Comparison of ENCODE assay signal across 10 cellular contexts in genomic region chr9:96015876-96016686, GRCh38.
DNase-seq lines count a peak whose midpoint lies in the region; ATAC-seq and TF ChIP-seq lines count a peak whose summit lies in the region.
"Had no signal": no experiment of that assay in that cellular context is flagged by ENCODE, and none has a peak within 500 bp of the region (broad histone marks: within the 10 kb centered on the region; RNA-seq: fewer than 3 reads in every experiment).

No MANE protein-coding gene starts in this region.

- H3K4me1 Mint-ChIP-seq in activated naive CD4-positive, alpha-beta T cell treated with anti-CD3 and anti-CD28 coated beads, Interleukin-2, amount 10 ng/mL, durations not matched to agents 7 days and 5 days = peaks cover 78% of the 10 kb centered on the region
- H3K4me1 Mint-ChIP-seq in type B pancreatic cell (ENCODE audit: unreplicated experiment) (peaks cover 15% of the 10 kb centered on the region), osteocyte (ENCODE audit: unreplicated experiment) (peaks cover under 1% of the 10 kb centered on the region)

- H3K27ac Mint-ChIP-seq in activated naive CD4-positive, alpha-beta T cell treated with anti-CD3 and anti-CD28 coated beads, Interleukin-2, amount 10 ng/mL, durations not matched to agents 7 days and 5 days = peak overlapping the region; percentile 99
- H3K27ac Mint-ChIP-seq in type B pancreatic cell (no peak overlapping the region), osteocyte (ENCODE audit: unreplicated experiment) (no peak overlapping the region)
- H3K27ac Mint-ChIP-seq: HFFc6 had no signal

- peak overlapping the region; percentile 24 for H3K4me3 Mint-ChIP-seq in activated naive CD4-positive, alpha-beta T cell treated with anti-CD3 and anti-CD28 coated beads, Interleukin-2, amount 10 ng/mL, durations not matched to agents 7 days and 5 days
- H3K4me3 Mint-ChIP-seq in type B pancreatic cell (no peak overlapping the region), osteocyte (ENCODE audit: unreplicated experiment) (no peak overlapping the region)
- H3K4me3 Mint-ChIP-seq: HFFc6 had no signal

- TF ChIP-seq CTCF in type B pancreatic cell (conservative IDR thresholded peaks at IDR 0.05) (no peak), osteocyte (IDR thresholded peaks at IDR 0.05) (no peak)

- DNase-seq in Jurkat, Clone E6-1 (ENCODE audit: low read depth, low spot score) = peak; percentile 56
- DNase-seq in activated naive CD4-positive, alpha-beta T cell treated with anti-CD3 and anti-CD28 coated beads, Interleukin-2, amount 10 ng/mL, durations not matched to agents 7 days and 5 days = peak; percentile 51
- DNase-seq in stimulated activated CD8-positive, alpha-beta memory T cell treated with anti-CD3 and anti-CD28 coated beads, Interleukin-4, amount 100 ng/mL, for 48 hours = peak; percentile 60
- DNase-seq in type B pancreatic cell (ENCODE audit: extremely low spot score, unreplicated experiment) (no peak), activated gamma-delta T cell treated with Interleukin-2 at 50 U/mL for 16 hours (no peak), osteocyte (ENCODE audit: extremely low spot score, unreplicated experiment) (no peak)
- DNase-seq: effector CD8-positive, alpha-beta T cell; HFFc6 had no signal

- CTCF ChIA-PET in activated naive CD4-positive, alpha-beta T cell treated with anti-CD3 and anti-CD28 coated beads, Interleukin-2, amount 10 ng/mL, durations not matched to agents 7 days and 5 days (lab: Charles Lee) = no interaction called here

- peak; percentile 59 for ATAC-seq in GM19372 (IDR thresholded peaks at IDR 0.05; ENCODE audit: low read depth, unreplicated experiment)
- ATAC-seq: Panc1 had no signal

- H3K27me3 Mint-ChIP-seq in activated naive CD4-positive, alpha-beta T cell treated with anti-CD3 and anti-CD28 coated beads, Interleukin-2, amount 10 ng/mL, durations not matched to agents 7 days and 5 days = peaks cover 8% of the 10 kb centered on the region
- H3K27me3 Mint-ChIP-seq in type B pancreatic cell = peaks cover 18% of the 10 kb centered on the region
- H3K27me3 Mint-ChIP-seq in osteocyte (ENCODE audit: unreplicated experiment) = no peaks in the 10 kb centered on the region

- no peak overlapping the region for H3K4me3 ChIP-seq in Jurkat, Clone E6-1 (ENCODE audit: low read length)

- H3K9me3 Mint-ChIP-seq in activated naive CD4-positive, alpha-beta T cell treated with anti-CD3 and anti-CD28 coated beads, Interleukin-2, amount 10 ng/mL, durations not matched to agents 7 days and 5 days = no peaks in the 10 kb centered on the region
- no peaks in the 10 kb centered on the region for H3K9me3 Mint-ChIP-seq in type B pancreatic cell
- no peaks in the 10 kb centered on the region for H3K9me3 Mint-ChIP-seq in osteocyte (ENCODE audit: unreplicated experiment)
- H3K9me3 Mint-ChIP-seq: HFFc6 had no signal

- H3K36me3 Mint-ChIP-seq in activated naive CD4-positive, alpha-beta T cell treated with anti-CD3 and anti-CD28 coated beads, Interleukin-2, amount 10 ng/mL, durations not matched to agents 7 days and 5 days = peaks cover 28% of the 10 kb centered on the region
- H3K36me3 Mint-ChIP-seq in type B pancreatic cell = peaks cover 17% of the 10 kb centered on the region
- peaks cover 27% of the 10 kb centered on the region for H3K36me3 Mint-ChIP-seq in osteocyte (ENCODE audit: unreplicated experiment)

Comparison
In these comparisons a context has a peak if more than half of its experiments do, and no peak if none do; other contexts are left out.
1. DNase-seq: peak in Jurkat, Clone E6-1 (single experiment), activated naive CD4-positive, alpha-beta T cell treated with anti-CD3 and anti-CD28 coated beads, Interleukin-2, amount 10 ng/mL, durations not matched to agents 7 days and 5 days (single experiment) and stimulated activated CD8-positive, alpha-beta memory T cell treated with anti-CD3 and anti-CD28 coated beads, Interleukin-4, amount 100 ng/mL, for 48 hours (single experiment); none in type B pancreatic cell (single experiment), activated gamma-delta T cell treated with Interleukin-2 at 50 U/mL for 16 hours (single experiment) and osteocyte (single experiment).